ENCODE assay signal across 1 cellular context in genomic region chr15:80604583-80605506, GRCh38.
TF ChIP-seq lines count a peak whose summit lies in the region.

No MANE protein-coding gene starts in this region.

TF ChIP-seq in IMR-90, 13 proteins besides CTCF, POLR2A, EP300 and RAD21:
- TF ChIP-seq MAZ (IDR thresholded peaks at IDR 0.05; ENCODE audit: borderline replicate concordance, low read depth, low read length) (no peak), BHLHE40 (IDR thresholded peaks at IDR 0.05; ENCODE audit: low read depth, low read length) (no peak)
